In genomic region chr1:43991476-43992231, GRCh38 we compare ENCODE assay signal across 8 cellular contexts. TPM values are rescaled to one million over a fixed set of nuclear protein-coding genes. Genes with fewer than 3 reads are reported as not detected.
DNase-seq lines count a peak whose midpoint lies in the region; ATAC-seq and TF ChIP-seq lines count a peak whose summit lies in the region.

Gene CCDC24, plus strand, starts transcription at chr1:43991599. Its CDS starts 280 bp downstream, at chr1:43991879.

- ATAC-seq in GM21737 (IDR thresholded peaks at IDR 0.05; ENCODE audit: unreplicated experiment): peak; percentile 72
- peak; percentile 68 for ATAC-seq in thoracic aorta (ENCODE audit: insufficient number of reproducible peaks, low FRiP score, low read depth)

- peaks cover 1% of the 10 kb centered on the region for H3K9me3 Mint-ChIP-seq in glutamatergic neuron (ENCODE audit: unreplicated experiment)

- H3K36me3 Mint-ChIP-seq in glutamatergic neuron (ENCODE audit: unreplicated experiment): no peaks in the 10 kb centered on the region

- peak within 1 kb of the TSS; percentile 90 for H3K4me3 Mint-ChIP-seq in glutamatergic neuron (ENCODE audit: unreplicated experiment)

- no peak for TF ChIP-seq CTCF in glutamatergic neuron (IDR thresholded peaks at IDR 0.05; ENCODE audit: partially characterized antibody, unreplicated experiment)
- no peak for TF ChIP-seq CTCF in osteoblast (IDR thresholded peaks at IDR 0.05; ENCODE audit: extremely low read depth, low read depth, low read length)
- no peak for TF ChIP-seq CTCF in thoracic aorta (IDR thresholded peaks at IDR 0.05)

- no peaks in the 10 kb centered on the region for H3K9me2 ChIP-seq in Karpas-422 (replicated peaks; ENCODE audit: insufficient read depth, low read length)

- H3K4me2 ChIP-seq in Karpas-422 (ENCODE audit: low read depth, low read length, poor library complexity, severe bottlenecking) (peak within 1 kb of the TSS; percentile 83), osteoblast (ENCODE audit: insufficient read depth, low read length) (peak within 1 kb of the TSS; percentile 89)

- H3K36me3 ChIP-seq in Karpas-422 (ENCODE audit: insufficient read depth, low read length) (no peaks in the 10 kb centered on the region), osteoblast (ENCODE audit: insufficient read depth, low read length) (no peaks in the 10 kb centered on the region), thoracic aorta (no peaks in the 10 kb centered on the region)

- H3K4me1 ChIP-seq in Karpas-422 (ENCODE audit: low read length) (peaks cover 48% of the 10 kb centered on the region), osteoblast (ENCODE audit: insufficient read depth, low read length) (peaks cover 11% of the 10 kb centered on the region), thoracic aorta (ENCODE audit: control insufficient read depth in 1 of 2, low read depth in 2 of 2) (peaks cover 13 to 26% of the 10 kb centered on the region in 2 donors)

- H3K27me3 ChIP-seq in Karpas-422 (ENCODE audit: low read length): no peaks in the 10 kb centered on the region
- no peaks in the 10 kb centered on the region for H3K27me3 ChIP-seq in osteoblast (ENCODE audit: insufficient read depth, low read length)
- no peaks in the 10 kb centered on the region for H3K27me3 ChIP-seq in thoracic aorta (replicated peaks; ENCODE audit: insufficient read depth)

- peak within 1 kb of the TSS; percentile 79 for H3K9ac ChIP-seq in Karpas-422 (ENCODE audit: low read length)

- no peaks in the 10 kb centered on the region for H4K20me1 ChIP-seq in Karpas-422 (ENCODE audit: insufficient read depth, low read depth, low read length)
- no peaks in the 10 kb centered on the region for H4K20me1 ChIP-seq in osteoblast (ENCODE audit: insufficient read depth, low read length)

- H3K27ac ChIP-seq in Karpas-422 (ENCODE audit: low read length) (peak within 1 kb of the TSS; percentile 81), osteoblast (ENCODE audit: low read depth, low read length) (peak within 1 kb of the TSS; percentile 80), thoracic aorta (peak within 1 kb of the TSS; percentile 70 to 84)

- no peaks in the 10 kb centered on the region for H3K9me3 ChIP-seq in Karpas-422 (ENCODE audit: low read length)
- no peaks in the 10 kb centered on the region for H3K9me3 ChIP-seq in osteoblast (ENCODE audit: low read depth, low read length)
- no peaks in the 10 kb centered on the region for H3K9me3 ChIP-seq in thoracic aorta

- peaks cover 6% of the 10 kb centered on the region for H3K27me3 Mint-ChIP-seq in glutamatergic neuron (ENCODE audit: unreplicated experiment)

- peaks cover 4% of the 10 kb centered on the region for H3K4me1 Mint-ChIP-seq in glutamatergic neuron (ENCODE audit: low read depth, unreplicated experiment)

- H3K27ac Mint-ChIP-seq in glutamatergic neuron (ENCODE audit: unreplicated experiment): no peak within 1 kb of the TSS

- H3K4me3 ChIP-seq in Karpas-422 (ENCODE audit: low read length) (peak within 1 kb of the TSS; percentile 85), osteoblast (ENCODE audit: insufficient read depth, low read length) (peak within 1 kb of the TSS; percentile 82), thoracic aorta (peak within 1 kb of the TSS; percentile 77)

- DNase-seq in DMS53 (lab: John Stamatoyannopoulos, UW) (peak; percentile 95), Karpas-422 (peak; percentile 96), SK-N-DZ (ENCODE audit: low spot score) (peak; percentile 54), glutamatergic neuron (peak; percentile 67), osteoblast (ENCODE audit: insufficient read length, low spot score, missing footprints) (peak; percentile 99), thoracic aorta (ENCODE audit: low spot score) (peak; percentile 72)
- peak; percentile 75 for DNase-seq in activated naive CD4-positive, alpha-beta T cell treated with anti-CD3 and anti-CD28 coated beads, Interleukin-2, amount 50 U/mL, for 16 hours

- H2AFZ ChIP-seq in Karpas-422 (ENCODE audit: low read length) (peak within 1 kb of the TSS; percentile 77; the same call in 1 of the 2 replicates), osteoblast (ENCODE audit: low read length) (peak within 1 kb of the TSS; percentile 71)

- H3K79me2 ChIP-seq in Karpas-422 (ENCODE audit: low read length) (peaks cover 3% of the 10 kb centered on the region; the same call in 1 of the 2 replicates), osteoblast (ENCODE audit: insufficient read depth, low read length) (no peaks in the 10 kb centered on the region)

RNA-seq across cellular contexts. Expression of gene CCDC24, which starts in this region (rescaled TPM):
- total RNA-seq in Karpas-422 (2014; rRNA removed; shearing (Covaris generic); ENCODE audit: low replicate concordance): 28.1 and 34.7 TPM in 2 replicates
- 5.1 and 7.1 TPM in 2 replicates for polyA plus RNA-seq in SK-N-DZ (2014; cell fraction: cytosol; rRNA removed)
- polyA plus RNA-seq in SK-N-DZ (2014; cell fraction: nucleus; rRNA removed): 11.6 and 14.3 TPM in 2 replicates
- total RNA-seq in glutamatergic neuron (ENCODE audit: unreplicated experiment) (6.3 TPM), osteoblast (2.4 and 2.9 TPM in 2 replicates), thoracic aorta (10 to 100 TPM in 1 of 2 donors, 1 to 10 TPM in 1; 4.5 to 24.0 TPM)

Comparison
In these comparisons a context has a peak if more than half of its experiments do, and no peak if none do; other contexts are left out.
1. Peak in every context shown above with its lines: DNase-seq, ATAC-seq, H3K4me3 ChIP-seq and H3K27ac ChIP-seq.